Comparison of ENCODE assay signal across 9 cellular contexts in the genomic region with DNA sequence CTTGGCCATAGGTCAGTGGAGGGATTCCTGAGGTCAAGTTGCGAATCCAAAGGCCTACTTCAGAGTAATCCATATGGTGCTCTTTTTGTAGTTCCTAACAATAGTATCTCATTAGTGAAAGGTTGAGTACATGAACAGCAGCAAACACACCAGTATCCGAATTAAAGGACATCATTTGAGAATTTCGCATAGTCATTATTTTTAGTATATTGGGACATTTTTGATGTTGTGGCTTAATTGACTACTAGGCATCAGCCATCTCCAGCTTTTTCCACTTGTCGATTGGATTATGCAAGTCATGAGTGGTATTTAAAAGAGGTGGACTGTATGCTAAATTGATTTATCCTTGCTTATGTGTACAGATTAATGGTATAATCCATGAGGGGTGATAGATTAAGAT. TPM values are rescaled to one million over a fixed set of nuclear protein-coding genes. Genes with fewer than 3 reads are reported as not detected.
DNase-seq lines count a peak whose midpoint lies in the region; ATAC-seq and TF ChIP-seq lines count a peak whose summit lies in the region.
"Had no signal": no experiment of that assay in that cellular context is flagged by ENCODE, and none has a peak within 500 bp of the region (broad histone marks: within the 10 kb centered on the region; RNA-seq: fewer than 3 reads in every experiment).

No MANE protein-coding gene starts in this region.

- DNase-seq in activated CD4-positive, alpha-beta T cell treated with anti-CD3 and anti-CD28 coated beads for 36 hours, result no peak
- DNase-seq in activated CD4-positive, alpha-beta T cell treated with anti-CD3 and anti-CD28 coated beads, Interleukin-2, amount 50 U/mL, for 48 hours, result no peak
- DNase-seq in Peyer's patch (no peak), esophagus squamous epithelium (lab: John Stamatoyannopoulos, UW) (no peak), activated gamma-delta T cell (lab: John Stamatoyannopoulos, UW) (no peak), EL (no peak), GOT3 (lab: John Stamatoyannopoulos, UW) (no peak)
- no peak for DNase-seq in stimulated activated effector memory CD8-positive, alpha-beta T cell treated with anti-CD3 and anti-CD28 coated beads, Interleukin-12 subunit alpha, Interleukin-12 subunit beta, amount 100 ng/mL, for 72 hours (ENCODE audit: low spot score in 2 of 2)
- DNase-seq: tibial artery had no signal

- H3K9me3 ChIP-seq in Peyer's patch (no peaks in the 10 kb centered on the region), esophagus squamous epithelium (no peaks in the 10 kb centered on the region)
- H3K9me3 ChIP-seq: tibial artery had no signal

- POLR2A ChIA-PET in activated CD4-positive, alpha-beta T cell treated with anti-CD3 and anti-CD28 coated beads for 36 hours (lab: Charles Lee), result interaction anchor here (0.7 to 0.8 kb wide), 2 partner anchors 568 to 868 kb away, joined by 3 read pairs; no protein-coding TSS in a partner anchor

- no peak for ATAC-seq in activated CD4-positive, alpha-beta T cell treated with anti-CD3 and anti-CD28 coated beads for 36 hours
- ATAC-seq in stimulated activated effector memory CD8-positive, alpha-beta T cell treated with anti-CD3 and anti-CD28 coated beads, Interleukin-12 subunit alpha, Interleukin-12 subunit beta, amount 100 ng/mL, for 72 hours, result no peak

- no peak for TF ChIP-seq POLR2A in Peyer's patch (IDR thresholded peaks at IDR 0.05)
- TF ChIP-seq POLR2A in esophagus squamous epithelium (IDR thresholded peaks at IDR 0.05), result no peak

- H3K4me1 Mint-ChIP-seq in activated CD4-positive, alpha-beta T cell treated with anti-CD3 and anti-CD28 coated beads for 36 hours, result peaks cover 82% of the 10 kb centered on the region
- H3K4me1 Mint-ChIP-seq in stimulated activated effector memory CD8-positive, alpha-beta T cell treated with anti-CD3 and anti-CD28 coated beads, Interleukin-12 subunit alpha, Interleukin-12 subunit beta, amount 100 ng/mL, for 72 hours, result peaks cover 70% of the 10 kb centered on the region

- H3K36me3 ChIP-seq in Peyer's patch (no peaks in the 10 kb centered on the region), esophagus squamous epithelium (peaks cover 0 to 3% (median 0%) of the 10 kb centered on the region in 3 donors)
- H3K36me3 ChIP-seq: tibial artery had no signal

- H3K27ac Mint-ChIP-seq in activated CD4-positive, alpha-beta T cell treated with anti-CD3 and anti-CD28 coated beads for 36 hours, result peak overlapping the region; percentile 68
- H3K27ac Mint-ChIP-seq in stimulated activated effector memory CD8-positive, alpha-beta T cell treated with anti-CD3 and anti-CD28 coated beads, Interleukin-12 subunit alpha, Interleukin-12 subunit beta, amount 100 ng/mL, for 72 hours, result peak overlapping the region; percentile 89

- H3K4me3 ChIP-seq in Peyer's patch (no peak overlapping the region), esophagus squamous epithelium (no peak overlapping the region)
- H3K4me3 ChIP-seq: tibial artery had no signal

- H3K4me1 ChIP-seq in Peyer's patch, result peaks cover 0 to 21% (median 7%) of the 10 kb centered on the region in 4 donors
- H3K4me1 ChIP-seq in esophagus squamous epithelium, result peaks cover 18 to 93% (median 24%) of the 10 kb centered on the region in 3 donors

- H3K36me3 Mint-ChIP-seq in activated CD4-positive, alpha-beta T cell treated with anti-CD3 and anti-CD28 coated beads for 36 hours (ENCODE audit: low read depth), result peaks cover 2% of the 10 kb centered on the region
- H3K36me3 Mint-ChIP-seq in stimulated activated effector memory CD8-positive, alpha-beta T cell treated with anti-CD3 and anti-CD28 coated beads, Interleukin-12 subunit alpha, Interleukin-12 subunit beta, amount 100 ng/mL, for 72 hours, result no peaks in the 10 kb centered on the region

- peak overlapping the region; percentile 37 for H3K4me3 Mint-ChIP-seq in activated CD4-positive, alpha-beta T cell treated with anti-CD3 and anti-CD28 coated beads for 36 hours
- peak overlapping the region; percentile 50 for H3K4me3 Mint-ChIP-seq in stimulated activated effector memory CD8-positive, alpha-beta T cell treated with anti-CD3 and anti-CD28 coated beads, Interleukin-12 subunit alpha, Interleukin-12 subunit beta, amount 100 ng/mL, for 72 hours

- CTCF ChIA-PET in activated CD4-positive, alpha-beta T cell treated with anti-CD3 and anti-CD28 coated beads for 36 hours (lab: Charles Lee), result interaction anchor here (0.7 to 7.9 kb wide), 32 partner anchors 10 to 902 kb away, joined by 3 to 127 read pairs (median 5); a partner anchor contains a TSS

- H3K27ac ChIP-seq in Peyer's patch (peak overlapping the region; percentile 29 to 62 (median 34)), esophagus squamous epithelium (peak overlapping the region; percentile 33 to 77 (median 50))

- no peaks in the 10 kb centered on the region for H3K9me3 Mint-ChIP-seq in activated CD4-positive, alpha-beta T cell treated with anti-CD3 and anti-CD28 coated beads for 36 hours (ENCODE audit: low read depth)
- H3K9me3 Mint-ChIP-seq in stimulated activated effector memory CD8-positive, alpha-beta T cell treated with anti-CD3 and anti-CD28 coated beads, Interleukin-12 subunit alpha, Interleukin-12 subunit beta, amount 100 ng/mL, for 72 hours, result no peaks in the 10 kb centered on the region

- intact Hi-C loops in activated CD4-positive, alpha-beta T cell treated with anti-CD3 and anti-CD28 coated beads for 36 hours (cut with DNase I, micrococcal nuclease), result loop anchor here (2.0 to 10.0 kb wide), 4 partner anchors 357 to 902 kb away; no protein-coding TSS in a partner anchor
- intact Hi-C loops in esophagus squamous epithelium (cut with DNase I), result loop anchor here (5.0 kb wide), 1 partner anchor 567 kb away; no protein-coding TSS in a partner anchor

- TF ChIP-seq CTCF in Peyer's patch (IDR thresholded peaks at IDR 0.05) (no peak), esophagus squamous epithelium (IDR thresholded peaks at IDR 0.05) (no peak)

- H3K27me3 Mint-ChIP-seq in activated CD4-positive, alpha-beta T cell treated with anti-CD3 and anti-CD28 coated beads for 36 hours, result no peaks in the 10 kb centered on the region

- WGBS in esophagus squamous epithelium, 2 donors, result 70 to 78% methylated on average over 4 of the region's 4 CpGs

- H3K27me3 ChIP-seq in Peyer's patch (no peaks in the 10 kb centered on the region), esophagus squamous epithelium (no peaks in the 10 kb centered on the region)
- H3K27me3 ChIP-seq: tibial artery had no signal

RNA-seq across cellular contexts. Expression of a gene that starts 23.7 kb away (rescaled TPM):
- 10 to 100 TPM; 22.3 to 22.9 TPM for total RNA-seq in activated CD4-positive, alpha-beta T cell treated with anti-CD3 and anti-CD28 coated beads for 36 hours
- total RNA-seq in Peyer's patch (10 to 100 TPM; 12.8 to 55.3 (median 17.4) TPM), esophagus squamous epithelium (10 to 100 TPM; 22.8 to 35.9 (median 29.9) TPM)
